1 cellular context compared by ENCODE assay signal in genomic region chr9:122016789-122017188, GRCh38.
TF ChIP-seq lines count a peak whose summit lies in the region.

No MANE protein-coding gene starts in this region.

TF ChIP-seq in SK-N-SH treated with all-trans-retinoic acid at 6 μM for 48 hours, 23 proteins besides CTCF, POLR2A, EP300 and RAD21 (continued from another document):
- TF ChIP-seq TSHZ2 (CRISPR knock-in tag; IDR thresholded peaks at IDR 0.05) (no peak), ESRRG (CRISPR knock-in tag; IDR thresholded peaks at IDR 0.05) (no peak), ARNTL (CRISPR knock-in tag; IDR thresholded peaks at IDR 0.05; ENCODE audit: borderline replicate concordance, low read depth) (no peak), ZNF565 (CRISPR knock-in tag; conservative IDR thresholded peaks at IDR 0.05; ENCODE audit: low read depth) (no peak), ZFP30 (CRISPR knock-in tag; IDR thresholded peaks at IDR 0.05) (no peak), ZNF8 (CRISPR knock-in tag; IDR thresholded peaks at IDR 0.05) (no peak), TCF4 (CRISPR knock-in tag; IDR thresholded peaks at IDR 0.05; ENCODE audit: borderline replicate concordance) (no peak)
